ENCODE assay signal across 20 cellular contexts in the genomic region with DNA sequence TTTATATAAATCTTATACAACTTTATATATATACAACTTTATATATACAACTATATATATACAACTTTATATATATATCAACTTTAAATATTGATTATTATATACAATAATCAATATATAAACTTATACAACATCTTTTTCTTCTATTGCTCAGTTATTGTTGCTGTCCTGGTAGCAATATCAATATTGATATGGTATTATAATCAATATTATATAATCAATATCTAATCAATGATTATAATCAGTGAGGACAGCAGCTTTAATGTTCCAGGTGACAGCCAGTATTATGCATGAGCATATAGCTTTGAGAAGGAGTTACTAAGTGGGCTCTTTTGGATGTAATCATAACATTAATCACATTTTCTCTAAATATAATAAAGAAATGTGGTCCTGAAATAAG.
DNase-seq lines count a peak whose midpoint lies in the region; ATAC-seq, FAIRE-seq and TF ChIP-seq lines count a peak whose summit lies in the region.
"Had no signal": no experiment of that assay in that cellular context is flagged by ENCODE, and none has a peak within 500 bp of the region (broad histone marks: within the 10 kb centered on the region; RNA-seq: fewer than 3 reads in every experiment).

No MANE protein-coding gene starts in this region.

- no peak overlapping the region for H3K27ac ChIP-seq in K562 (ENCODE audit: extremely low read depth, low read depth, low read length)
- H3K27ac ChIP-seq: 22Rv1; A549; BLaER1 treated with 17β-estradiol and CSF1 and Interleukin-3, amounts not matched to agents 10 nM and 100 nM; C4-2B had no signal

- no peaks in the 10 kb centered on the region for H3K36me3 Mint-ChIP-seq in T-helper 17 cell (ENCODE audit: low read depth)
- H3K36me3 Mint-ChIP-seq: CD8-positive, alpha-beta T cell had no signal

- ATAC-seq in K562 (no peak), HG03354 (IDR thresholded peaks at IDR 0.05; ENCODE audit: poor library complexity, severe bottlenecking, unreplicated experiment) (no peak), T-helper 17 cell (no peak)
- ATAC-seq: A549; CD8-positive, alpha-beta T cell had no signal

- H3K9ac ChIP-seq in K562 (ENCODE audit: insufficient read depth in 1 of 2, low read depth in 2 of 2, low read length in 2 of 2) = no peak overlapping the region
- H3K9ac ChIP-seq: BLaER1 treated with 17β-estradiol and CSF1 and Interleukin-3, amounts not matched to agents 10 nM and 100 nM had no signal

- no peak overlapping the region for H3K4me2 ChIP-seq in K562 (ENCODE audit: insufficient read depth, low read length)
- H3K4me2 ChIP-seq: A549; BLaER1 treated with 17β-estradiol and CSF1 and Interleukin-3, amounts not matched to agents 10 nM and 100 nM had no signal

- no peak for TF ChIP-seq POLR2A in K562 (conservative IDR thresholded peaks at IDR 0.05)

- no TSS peak for BruUV-seq in K562 (replicated peaks; lab: Mats Ljungman, UMichigan)

- no peaks in the 10 kb centered on the region for H3K79me2 ChIP-seq in K562 (ENCODE audit: control insufficient read depth, insufficient read depth, low read length)

- no peaks in the 10 kb centered on the region for H3K4me1 ChIP-seq in K562 (replicated peaks in 1 of 2; ENCODE audit: control insufficient read depth in 2 of 2, insufficient read depth in 2 of 2, low read length in 2 of 2)
- H3K4me1 ChIP-seq: A549; BLaER1 treated with 17β-estradiol and CSF1 and Interleukin-3, amounts not matched to agents 10 nM and 100 nM; Caco-2 had no signal

- CTCF ChIA-PET in K562 (lab: Yijun Ruan, JAX; ENCODE audit: low intra/inter-chr PET ratio) = no interaction called here

- H3K36me3 ChIP-seq in K562 (ENCODE audit: control insufficient read depth, insufficient read depth, low read length) = no peaks in the 10 kb centered on the region
- H3K36me3 ChIP-seq: BLaER1 treated with 17β-estradiol and CSF1 and Interleukin-3, amounts not matched to agents 10 nM and 100 nM had no signal

- H3K4me3 ChIP-seq in K562 = no peak overlapping the region
- H3K4me3 ChIP-seq: A549; BLaER1 treated with 17β-estradiol and CSF1 and Interleukin-3, amounts not matched to agents 10 nM and 100 nM had no signal

- H3K27me3 Mint-ChIP-seq in T-helper 17 cell = no peaks in the 10 kb centered on the region
- H3K27me3 Mint-ChIP-seq: B cell; CD4-positive, alpha-beta T cell had no signal

- no peaks in the 10 kb centered on the region for H3K27me3 ChIP-seq in K562 (ENCODE audit: control insufficient read depth in 2 of 2, insufficient read depth in 2 of 2, low read length in 2 of 2)
- H3K27me3 ChIP-seq: BLaER1 treated with 17β-estradiol and CSF1 and Interleukin-3, amounts not matched to agents 10 nM and 100 nM had no signal

- in situ Hi-C loops in K562 (cut with MboI) = no loop called here

- TF ChIP-seq CTCF in K562 (IDR thresholded peaks at IDR 0.05 in 2 of 3, conservative IDR thresholded peaks at IDR 0.05 in 1 of 3; ENCODE audit: insufficient read depth in 2 of 3, low read depth in 1 of 3, low read length in 3 of 3) = no peak

- POLR2A ChIA-PET in K562 (lab: Yijun Ruan, JAX) = no interaction called here

- no peak overlapping the region for H2AFZ ChIP-seq in K562 (ENCODE audit: low read depth, low read length)

- no peak overlapping the region for H3K4me3 Mint-ChIP-seq in T-helper 17 cell
- H3K4me3 Mint-ChIP-seq: B cell; CD4-positive, alpha-beta T cell; CD8-positive, alpha-beta T cell had no signal

- H3K9me3 ChIP-seq in K562 (replicated peaks; ENCODE audit: control insufficient read depth, insufficient read depth, low read depth, low read length) = no peaks in the 10 kb centered on the region
- H3K9me3 ChIP-seq in T-helper 17 cell (ENCODE audit: control insufficient read depth, low read length, poor library complexity, severe bottlenecking) = no peaks in the 10 kb centered on the region
- H3K9me3 ChIP-seq: A549; BLaER1 treated with 17β-estradiol and CSF1 and Interleukin-3, amounts not matched to agents 10 nM and 100 nM; Caco-2 had no signal

- no peak overlapping the region for H3K27ac Mint-ChIP-seq in T-helper 17 cell
- H3K27ac Mint-ChIP-seq: B cell; CD4-positive, alpha-beta T cell; CD8-positive, alpha-beta T cell had no signal

- intact Hi-C loops in K562 (cut with micrococcal nuclease) = no loop called here

- DNase-seq in RCC 7860 (ENCODE audit: low spot score) (no peak), K562 (ENCODE audit: extremely low read depth in 1 of 4, low spot score in 3 of 4) (no peak), T-helper 17 cell (no peak)
- DNase-seq: AML-193; Caco-2; Calu3; CD4-positive, alpha-beta T cell; CD8-positive, alpha-beta T cell; DMS79 treated with DMSO at 0.1 percent for 48 hours; GF-D8 had no signal

- TF ChIP-seq RAD21 in K562 (CRISPR knock-in tag; conservative IDR thresholded peaks at IDR 0.05 in 1 of 2, IDR thresholded peaks at IDR 0.05 in 1 of 2) = no peak

- H4K20me1 ChIP-seq in K562 (replicated peaks; ENCODE audit: control insufficient read depth, insufficient read depth, low read length) = no peaks in the 10 kb centered on the region
- H4K20me1 ChIP-seq: BLaER1 treated with 17β-estradiol and CSF1 and Interleukin-3, amounts not matched to agents 10 nM and 100 nM had no signal

- no peaks in the 10 kb centered on the region for H3K9me1 ChIP-seq in K562 (ENCODE audit: control insufficient read depth, insufficient read depth, low read length)

- FAIRE-seq in RCC 7860 (lab: Jason Lieb, UNC) = peak; percentile 90
- FAIRE-seq in K562 (lab: Jason Lieb, UNC) = no peak
- peak; percentile 97 for FAIRE-seq in endometrium (lab: Jason Lieb, UNC)
- FAIRE-seq: A549, D721Med, GM12891, GM18507 had no signal

- H3K4me1 Mint-ChIP-seq in T-helper 17 cell = no peaks in the 10 kb centered on the region
- H3K4me1 Mint-ChIP-seq: B cell had no signal

- TF ChIP-seq EP300 in K562 (IDR thresholded peaks at IDR 0.05; ENCODE audit: low read length) = no peak

TF ChIP-seq in K562, 482 proteins besides CTCF, POLR2A, EP300 and RAD21:
- no peak for TF ChIP-seq POLR3G (IDR thresholded peaks at IDR 0.05; ENCODE audit: extremely low read depth, insufficient read length, insufficient replicate concordance)
- no peak for TF ChIP-seq ZNF354B (CRISPR knock-in tag; IDR thresholded peaks at IDR 0.05)
- no peak for TF ChIP-seq CREM (IDR thresholded peaks at IDR 0.05; ENCODE audit: low read depth)
- TF ChIP-seq GTF2F1 (IDR thresholded peaks at IDR 0.05; ENCODE audit: low read depth, low read length) = no peak
- TF ChIP-seq RFX7 (CRISPR knock-in tag; IDR thresholded peaks at IDR 0.05) = no peak
- TF ChIP-seq, protein P1, sequence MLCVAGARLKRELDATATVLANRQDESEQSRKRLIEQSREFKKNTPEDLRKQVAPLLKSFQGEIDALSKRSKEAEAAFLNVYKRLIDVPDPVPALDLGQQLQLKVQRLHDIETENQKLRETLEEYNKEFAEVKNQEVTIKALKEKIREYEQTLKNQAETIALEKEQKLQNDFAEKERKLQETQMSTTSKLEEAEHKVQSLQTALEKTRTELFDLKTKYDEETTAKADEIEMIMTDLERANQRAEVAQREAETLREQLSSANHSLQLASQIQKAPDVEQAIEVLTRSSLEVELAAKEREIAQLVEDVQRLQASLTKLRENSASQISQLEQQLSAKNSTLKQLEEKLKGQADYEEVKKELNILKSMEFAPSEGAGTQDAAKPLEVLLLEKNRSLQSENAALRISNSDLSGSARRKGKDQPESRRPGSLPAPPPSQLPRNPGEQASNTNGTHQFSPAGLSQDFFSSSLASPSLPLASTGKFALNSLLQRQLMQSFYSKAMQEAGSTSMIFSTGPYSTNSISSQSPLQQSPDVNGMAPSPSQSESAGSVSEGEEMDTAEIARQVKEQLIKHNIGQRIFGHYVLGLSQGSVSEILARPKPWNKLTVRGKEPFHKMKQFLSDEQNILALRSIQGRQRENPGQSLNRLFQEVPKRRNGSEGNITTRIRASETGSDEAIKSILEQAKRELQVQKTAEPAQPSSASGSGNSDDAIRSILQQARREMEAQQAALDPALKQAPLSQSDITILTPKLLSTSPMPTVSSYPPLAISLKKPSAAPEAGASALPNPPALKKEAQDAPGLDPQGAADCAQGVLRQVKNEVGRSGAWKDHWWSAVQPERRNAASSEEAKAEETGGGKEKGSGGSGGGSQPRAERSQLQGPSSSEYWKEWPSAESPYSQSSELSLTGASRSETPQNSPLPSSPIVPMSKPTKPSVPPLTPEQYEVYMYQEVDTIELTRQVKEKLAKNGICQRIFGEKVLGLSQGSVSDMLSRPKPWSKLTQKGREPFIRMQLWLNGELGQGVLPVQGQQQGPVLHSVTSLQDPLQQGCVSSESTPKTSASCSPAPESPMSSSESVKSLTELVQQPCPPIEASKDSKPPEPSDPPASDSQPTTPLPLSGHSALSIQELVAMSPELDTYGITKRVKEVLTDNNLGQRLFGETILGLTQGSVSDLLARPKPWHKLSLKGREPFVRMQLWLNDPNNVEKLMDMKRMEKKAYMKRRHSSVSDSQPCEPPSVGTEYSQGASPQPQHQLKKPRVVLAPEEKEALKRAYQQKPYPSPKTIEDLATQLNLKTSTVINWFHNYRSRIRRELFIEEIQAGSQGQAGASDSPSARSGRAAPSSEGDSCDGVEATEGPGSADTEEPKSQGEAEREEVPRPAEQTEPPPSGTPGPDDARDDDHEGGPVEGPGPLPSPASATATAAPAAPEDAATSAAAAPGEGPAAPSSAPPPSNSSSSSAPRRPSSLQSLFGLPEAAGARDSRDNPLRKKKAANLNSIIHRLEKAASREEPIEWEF (CRISPR knock-in tag; IDR thresholded peaks at IDR 0.05) = peak; percentile 91; the same call in 1 of the 2 replicates
